Comparison of ENCODE assay signal across 1 cellular context in genomic region chr19:5642204-5642603, GRCh38.
TF ChIP-seq lines count a peak whose summit lies in the region.

No MANE protein-coding gene starts in this region.

TF ChIP-seq in liver, 16 proteins besides CTCF, POLR2A, EP300 and RAD21 (continued from another document):
- TF ChIP-seq MAX (IDR thresholded peaks at IDR 0.05) (no peak), HNF4G (IDR thresholded peaks at IDR 0.05) (no peak), NR2F2 (IDR thresholded peaks at IDR 0.05) (no peak)
